ENCODE assay signal across 31 cellular contexts in genomic region chr9:131024978-131025868, GRCh38. TPM values are rescaled to one million over a fixed set of nuclear protein-coding genes. Genes with fewer than 3 reads are reported as not detected.
"Had no signal": no experiment of that assay in that cellular context is flagged by ENCODE, and none has a peak within 500 bp of the region (broad histone marks: within the 10 kb centered on the region; RNA-seq: fewer than 3 reads in every experiment).

No MANE protein-coding gene starts in this region.

- H3K36me3 Mint-ChIP-seq: activated CD4-positive, alpha-beta memory T cell treated with anti-CD3 and anti-CD28 coated beads for 36 hours; activated naive CD4-positive, alpha-beta T cell treated with anti-CD3 and anti-CD28 coated beads, Interleukin-2, amount 50 U/mL, for 24 hours; natural killer cell treated with Interleukin-12 subunit alpha and Interleukin-12 subunit beta and Interleukin-15 and Interleukin-18, amount 100 ng/mL, for 72 hours; stimulated activated effector memory CD8-positive, alpha-beta T cell treated with anti-CD3 and anti-CD28 coated beads, Interleukin-12 subunit alpha, Interleukin-12 subunit beta, amount 100 ng/mL, for 72 hours had no signal

- H3K27me3 Mint-ChIP-seq: activated CD4-positive, alpha-beta T cell treated with anti-CD3 and anti-CD28 coated beads, Interleukin-2, amount 10 ng/mL, durations not matched to agents 24 days and 14 days; activated naive CD4-positive, alpha-beta T cell treated with anti-CD3 and anti-CD28 coated beads, Interleukin-2, amount 50 U/mL, for 24 hours had no signal

- DNase-seq: activated CD4-positive, alpha-beta memory T cell treated with anti-CD3 and anti-CD28 coated beads for 36 hours; activated CD4-positive, alpha-beta T cell treated with anti-CD3 and anti-CD28 coated beads, Interleukin-2, amount 10 ng/mL, durations not matched to agents 24 days and 14 days; activated CD4-positive, CD25-positive, alpha-beta regulatory T cell treated with anti-CD3 and anti-CD28 coated beads, Interleukin-2, amount 50 U/mL, for 72 hours; activated CD8-positive, alpha-beta memory T cell treated with anti-CD3 and anti-CD28 coated beads, Interleukin-2, amount 50 U/mL, for 48 hours; activated naive CD8-positive, alpha-beta T cell treated with anti-CD3 and anti-CD28 coated beads, Interleukin-2, amount 50 U/mL, for 24 hours; activated T-cell treated with anti-CD3 and anti-CD28 coated beads, Interleukin-2, amount 50 U/mL, for 24 hours; amygdala; foreskin melanocyte; heart right ventricle; lower lobe of right lung; ovary; stimulated activated CD4-positive, alpha-beta T cell treated with anti-CD3 and anti-CD28 coated beads, Interleukin-12 subunit alpha, Interleukin-12 subunit beta, amount 100 ng/mL, for 4 hours; stimulated activated CD4-positive, alpha-beta T cell treated with anti-CD3 and anti-CD28 coated beads, Interleukin-4, amount 100 ng/mL, for 1 hour; stomach; T1000; thyroid gland; upper lobe of right lung; WERI-Rb-1 had no signal

- H3K4me3 ChIP-seq: esophagus muscularis mucosa, heart right ventricle, left lung, lower lobe of right lung, mucosa of descending colon, ovary, skin epidermis, stomach, thyroid gland, upper lobe of right lung had no signal

- ATAC-seq: activated naive CD8-positive, alpha-beta T cell treated with anti-CD3 and anti-CD28 coated beads, Interleukin-2, amount 50 U/mL, for 24 hours; heart right ventricle; left lung; lower lobe of right lung; mucosa of descending colon; natural killer cell treated with Interleukin-12 subunit alpha and Interleukin-12 subunit beta and Interleukin-15 and Interleukin-18, amount 100 ng/mL, for 72 hours; sciatic nerve; stimulated activated effector memory CD8-positive, alpha-beta T cell treated with anti-CD3 and anti-CD28 coated beads, Interleukin-12 subunit alpha, Interleukin-12 subunit beta, amount 100 ng/mL, for 72 hours; upper lobe of right lung had no signal

- FAIRE-seq: islet of Langerhans had no signal

- H3K4me1 Mint-ChIP-seq: activated CD4-positive, alpha-beta T cell treated with anti-CD3 and anti-CD28 coated beads, Interleukin-2, amount 10 ng/mL, durations not matched to agents 24 days and 14 days; activated naive CD4-positive, alpha-beta T cell treated with anti-CD3 and anti-CD28 coated beads, Interleukin-2, amount 50 U/mL, for 24 hours; activated naive CD8-positive, alpha-beta T cell treated with anti-CD3 and anti-CD28 coated beads, Interleukin-2, amount 50 U/mL, for 24 hours; stimulated activated effector memory CD8-positive, alpha-beta T cell treated with anti-CD3 and anti-CD28 coated beads, Interleukin-12 subunit alpha, Interleukin-12 subunit beta, amount 100 ng/mL, for 72 hours had no signal

- H3K36me3 ChIP-seq: esophagus muscularis mucosa, heart right ventricle, left lung, lower lobe of right lung, neutrophil, ovary, stomach, thyroid gland, upper lobe of right lung, WERI-Rb-1 had no signal

- H3K9me3 ChIP-seq: left lung, lower lobe of right lung, mucosa of descending colon, neutrophil, ovary, thyroid gland, upper lobe of right lung had no signal

- H3K9me3 Mint-ChIP-seq: activated CD4-positive, alpha-beta memory T cell treated with anti-CD3 and anti-CD28 coated beads for 36 hours; activated CD4-positive, alpha-beta T cell treated with anti-CD3 and anti-CD28 coated beads, Interleukin-2, amount 10 ng/mL, durations not matched to agents 24 days and 14 days; activated naive CD4-positive, alpha-beta T cell treated with anti-CD3 and anti-CD28 coated beads, Interleukin-2, amount 50 U/mL, for 24 hours; activated naive CD8-positive, alpha-beta T cell treated with anti-CD3 and anti-CD28 coated beads, Interleukin-2, amount 50 U/mL, for 24 hours; activated T-cell treated with anti-CD3 and anti-CD28 coated beads, Interleukin-2, amount 50 U/mL, for 24 hours; activated T-helper 2 cell treated with anti-CD3 and anti-CD28 coated beads, Interferon-gamma antibody, Interleukin-2, Interleukin-4, amounts not matched to agents 10 μg/mL and 5 μg/mL and 100 μg/mL, durations not matched to agents 14 hours and 24 hours and 36 hours; dendritic cell treated with granulocyte-macrophage colony-stimulating factor and Interleukin-4, amounts not matched to agents 40 ng/mL and 50 ng/mL, for 4 days; natural killer cell treated with Interleukin-12 subunit alpha and Interleukin-12 subunit beta and Interleukin-15 and Interleukin-18, amount 100 ng/mL, for 72 hours; stimulated activated effector memory CD8-positive, alpha-beta T cell treated with anti-CD3 and anti-CD28 coated beads, Interleukin-12 subunit alpha, Interleukin-12 subunit beta, amount 100 ng/mL, for 72 hours had no signal

- H3K4me1 ChIP-seq: esophagus muscularis mucosa, heart right ventricle, left lung, lower lobe of right lung, stomach, thyroid gland, upper lobe of right lung had no signal

- H3K4me3 Mint-ChIP-seq: activated CD4-positive, alpha-beta memory T cell treated with anti-CD3 and anti-CD28 coated beads for 36 hours; activated CD4-positive, alpha-beta T cell treated with anti-CD3 and anti-CD28 coated beads, Interleukin-2, amount 10 ng/mL, durations not matched to agents 24 days and 14 days; activated naive CD4-positive, alpha-beta T cell treated with anti-CD3 and anti-CD28 coated beads, Interleukin-2, amount 50 U/mL, for 24 hours; activated naive CD8-positive, alpha-beta T cell treated with anti-CD3 and anti-CD28 coated beads, Interleukin-2, amount 50 U/mL, for 24 hours; activated T-cell treated with anti-CD3 and anti-CD28 coated beads, Interleukin-2, amount 50 U/mL, for 24 hours; dendritic cell treated with granulocyte-macrophage colony-stimulating factor and Interleukin-4, amounts not matched to agents 40 ng/mL and 50 ng/mL, for 4 days; natural killer cell treated with Interleukin-12 subunit alpha and Interleukin-12 subunit beta and Interleukin-15 and Interleukin-18, amount 100 ng/mL, for 72 hours; stimulated activated effector memory CD8-positive, alpha-beta T cell treated with anti-CD3 and anti-CD28 coated beads, Interleukin-12 subunit alpha, Interleukin-12 subunit beta, amount 100 ng/mL, for 72 hours had no signal

- H3K27me3 ChIP-seq: ovary, thyroid gland, upper lobe of right lung had no signal

- H3K27ac Mint-ChIP-seq: activated CD4-positive, alpha-beta memory T cell treated with anti-CD3 and anti-CD28 coated beads for 36 hours; activated CD4-positive, alpha-beta T cell treated with anti-CD3 and anti-CD28 coated beads, Interleukin-2, amount 10 ng/mL, durations not matched to agents 24 days and 14 days; activated naive CD4-positive, alpha-beta T cell treated with anti-CD3 and anti-CD28 coated beads, Interleukin-2, amount 50 U/mL, for 24 hours; activated naive CD8-positive, alpha-beta T cell treated with anti-CD3 and anti-CD28 coated beads, Interleukin-2, amount 50 U/mL, for 24 hours; activated T-cell treated with anti-CD3 and anti-CD28 coated beads, Interleukin-2, amount 50 U/mL, for 24 hours; activated T-helper 2 cell treated with anti-CD3 and anti-CD28 coated beads, Interferon-gamma antibody, Interleukin-2, Interleukin-4, amounts not matched to agents 10 μg/mL and 5 μg/mL and 100 μg/mL, durations not matched to agents 14 hours and 24 hours and 36 hours; dendritic cell treated with granulocyte-macrophage colony-stimulating factor and Interleukin-4, amounts not matched to agents 40 ng/mL and 50 ng/mL, for 4 days; natural killer cell treated with Interleukin-12 subunit alpha and Interleukin-12 subunit beta and Interleukin-15 and Interleukin-18, amount 100 ng/mL, for 72 hours; progenitor cell of endocrine pancreas; stimulated activated effector memory CD8-positive, alpha-beta T cell treated with anti-CD3 and anti-CD28 coated beads, Interleukin-12 subunit alpha, Interleukin-12 subunit beta, amount 100 ng/mL, for 72 hours had no signal

- H3K27ac ChIP-seq: esophagus muscularis mucosa, heart right ventricle, left lung, lower lobe of right lung, neutrophil, ovary, stomach, thyroid gland, upper lobe of right lung, WERI-Rb-1 had no signal

RNA-seq across cellular contexts. Expression of gene LAMC3, which starts 16.2 kb away (rescaled TPM):
- total RNA-seq: activated T-helper 2 cell treated with anti-CD3 and anti-CD28 coated beads, Interferon-gamma antibody, Interleukin-2, Interleukin-4, amounts not matched to agents 10 μg/mL and 5 μg/mL and 100 μg/mL, durations not matched to agents 14 hours and 24 hours and 36 hours; natural killer cell treated with Interleukin-12 subunit alpha and Interleukin-12 subunit beta and Interleukin-15 and Interleukin-18, amount 100 ng/mL, for 72 hours had no signal
